Comparison of ENCODE assay signal across 1 cellular context in the genomic region with DNA sequence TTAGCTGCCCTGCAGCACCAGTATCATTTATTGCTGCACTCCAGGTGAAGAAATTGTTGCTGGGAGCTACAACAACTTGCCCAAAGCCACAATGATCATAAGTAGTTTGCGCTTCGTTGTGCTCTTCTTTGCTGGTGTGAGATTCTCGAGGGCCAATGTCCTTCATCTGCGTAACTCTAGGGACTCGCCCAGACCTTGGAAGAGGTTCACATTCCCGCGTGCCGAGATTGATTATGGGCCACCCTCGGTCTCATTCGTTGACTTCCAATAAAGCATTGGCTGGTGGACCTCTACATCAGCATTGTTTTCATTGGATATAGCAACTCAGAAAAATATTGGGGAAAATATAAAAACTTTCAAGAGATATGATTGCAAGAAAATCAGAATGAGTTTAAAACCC.
TF ChIP-seq lines count a peak whose summit lies in the region.

No MANE protein-coding gene starts in this region.

TF ChIP-seq in H1, 55 proteins besides CTCF, POLR2A, EP300 and RAD21 (continued from another document):
- TF ChIP-seq RNF2 (IDR thresholded peaks at IDR 0.05; ENCODE audit: borderline replicate concordance, low read depth, low read length, missing control alignments, poor library complexity, severe bottlenecking) = no peak
- no peak for TF ChIP-seq TEAD4 (IDR thresholded peaks at IDR 0.05; ENCODE audit: low read depth, low read length)
- no peak for TF ChIP-seq BRCA1 (IDR thresholded peaks at IDR 0.05; ENCODE audit: low read depth, low read length)
- TF ChIP-seq, protein P1, sequence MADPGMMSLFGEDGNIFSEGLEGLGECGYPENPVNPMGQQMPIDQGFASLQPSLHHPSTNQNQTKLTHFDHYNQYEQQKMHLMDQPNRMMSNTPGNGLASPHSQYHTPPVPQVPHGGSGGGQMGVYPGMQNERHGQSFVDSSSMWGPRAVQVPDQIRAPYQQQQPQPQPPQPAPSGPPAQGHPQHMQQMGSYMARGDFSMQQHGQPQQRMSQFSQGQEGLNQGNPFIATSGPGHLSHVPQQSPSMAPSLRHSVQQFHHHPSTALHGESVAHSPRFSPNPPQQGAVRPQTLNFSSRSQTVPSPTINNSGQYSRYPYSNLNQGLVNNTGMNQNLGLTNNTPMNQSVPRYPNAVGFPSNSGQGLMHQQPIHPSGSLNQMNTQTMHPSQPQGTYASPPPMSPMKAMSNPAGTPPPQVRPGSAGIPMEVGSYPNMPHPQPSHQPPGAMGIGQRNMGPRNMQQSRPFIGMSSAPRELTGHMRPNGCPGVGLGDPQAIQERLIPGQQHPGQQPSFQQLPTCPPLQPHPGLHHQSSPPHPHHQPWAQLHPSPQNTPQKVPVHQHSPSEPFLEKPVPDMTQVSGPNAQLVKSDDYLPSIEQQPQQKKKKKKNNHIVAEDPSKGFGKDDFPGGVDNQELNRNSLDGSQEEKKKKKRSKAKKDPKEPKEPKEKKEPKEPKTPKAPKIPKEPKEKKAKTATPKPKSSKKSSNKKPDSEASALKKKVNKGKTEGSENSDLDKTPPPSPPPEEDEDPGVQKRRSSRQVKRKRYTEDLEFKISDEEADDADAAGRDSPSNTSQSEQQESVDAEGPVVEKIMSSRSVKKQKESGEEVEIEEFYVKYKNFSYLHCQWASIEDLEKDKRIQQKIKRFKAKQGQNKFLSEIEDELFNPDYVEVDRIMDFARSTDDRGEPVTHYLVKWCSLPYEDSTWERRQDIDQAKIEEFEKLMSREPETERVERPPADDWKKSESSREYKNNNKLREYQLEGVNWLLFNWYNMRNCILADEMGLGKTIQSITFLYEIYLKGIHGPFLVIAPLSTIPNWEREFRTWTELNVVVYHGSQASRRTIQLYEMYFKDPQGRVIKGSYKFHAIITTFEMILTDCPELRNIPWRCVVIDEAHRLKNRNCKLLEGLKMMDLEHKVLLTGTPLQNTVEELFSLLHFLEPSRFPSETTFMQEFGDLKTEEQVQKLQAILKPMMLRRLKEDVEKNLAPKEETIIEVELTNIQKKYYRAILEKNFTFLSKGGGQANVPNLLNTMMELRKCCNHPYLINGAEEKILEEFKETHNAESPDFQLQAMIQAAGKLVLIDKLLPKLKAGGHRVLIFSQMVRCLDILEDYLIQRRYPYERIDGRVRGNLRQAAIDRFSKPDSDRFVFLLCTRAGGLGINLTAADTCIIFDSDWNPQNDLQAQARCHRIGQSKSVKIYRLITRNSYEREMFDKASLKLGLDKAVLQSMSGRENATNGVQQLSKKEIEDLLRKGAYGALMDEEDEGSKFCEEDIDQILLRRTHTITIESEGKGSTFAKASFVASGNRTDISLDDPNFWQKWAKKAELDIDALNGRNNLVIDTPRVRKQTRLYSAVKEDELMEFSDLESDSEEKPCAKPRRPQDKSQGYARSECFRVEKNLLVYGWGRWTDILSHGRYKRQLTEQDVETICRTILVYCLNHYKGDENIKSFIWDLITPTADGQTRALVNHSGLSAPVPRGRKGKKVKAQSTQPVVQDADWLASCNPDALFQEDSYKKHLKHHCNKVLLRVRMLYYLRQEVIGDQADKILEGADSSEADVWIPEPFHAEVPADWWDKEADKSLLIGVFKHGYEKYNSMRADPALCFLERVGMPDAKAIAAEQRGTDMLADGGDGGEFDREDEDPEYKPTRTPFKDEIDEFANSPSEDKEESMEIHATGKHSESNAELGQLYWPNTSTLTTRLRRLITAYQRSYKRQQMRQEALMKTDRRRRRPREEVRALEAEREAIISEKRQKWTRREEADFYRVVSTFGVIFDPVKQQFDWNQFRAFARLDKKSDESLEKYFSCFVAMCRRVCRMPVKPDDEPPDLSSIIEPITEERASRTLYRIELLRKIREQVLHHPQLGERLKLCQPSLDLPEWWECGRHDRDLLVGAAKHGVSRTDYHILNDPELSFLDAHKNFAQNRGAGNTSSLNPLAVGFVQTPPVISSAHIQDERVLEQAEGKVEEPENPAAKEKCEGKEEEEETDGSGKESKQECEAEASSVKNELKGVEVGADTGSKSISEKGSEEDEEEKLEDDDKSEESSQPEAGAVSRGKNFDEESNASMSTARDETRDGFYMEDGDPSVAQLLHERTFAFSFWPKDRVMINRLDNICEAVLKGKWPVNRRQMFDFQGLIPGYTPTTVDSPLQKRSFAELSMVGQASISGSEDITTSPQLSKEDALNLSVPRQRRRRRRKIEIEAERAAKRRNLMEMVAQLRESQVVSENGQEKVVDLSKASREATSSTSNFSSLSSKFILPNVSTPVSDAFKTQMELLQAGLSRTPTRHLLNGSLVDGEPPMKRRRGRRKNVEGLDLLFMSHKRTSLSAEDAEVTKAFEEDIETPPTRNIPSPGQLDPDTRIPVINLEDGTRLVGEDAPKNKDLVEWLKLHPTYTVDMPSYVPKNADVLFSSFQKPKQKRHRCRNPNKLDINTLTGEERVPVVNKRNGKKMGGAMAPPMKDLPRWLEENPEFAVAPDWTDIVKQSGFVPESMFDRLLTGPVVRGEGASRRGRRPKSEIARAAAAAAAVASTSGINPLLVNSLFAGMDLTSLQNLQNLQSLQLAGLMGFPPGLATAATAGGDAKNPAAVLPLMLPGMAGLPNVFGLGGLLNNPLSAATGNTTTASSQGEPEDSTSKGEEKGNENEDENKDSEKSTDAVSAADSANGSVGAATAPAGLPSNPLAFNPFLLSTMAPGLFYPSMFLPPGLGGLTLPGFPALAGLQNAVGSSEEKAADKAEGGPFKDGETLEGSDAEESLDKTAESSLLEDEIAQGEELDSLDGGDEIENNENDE (IDR thresholded peaks at IDR 0.05; ENCODE audit: insufficient replicate concordance, low read length) = no peak
- no peak for TF ChIP-seq CEBPB (IDR thresholded peaks at IDR 0.05; ENCODE audit: low read depth, low read length)
- TF ChIP-seq BCL11A (IDR thresholded peaks at IDR 0.05; ENCODE audit: low read depth in 2 of 2, low read length in 2 of 2) = no peak
- TF ChIP-seq GABPA (IDR thresholded peaks at IDR 0.05; ENCODE audit: borderline replicate concordance, insufficient read depth, low read length) = no peak
- no peak for TF ChIP-seq SP1 (IDR thresholded peaks at IDR 0.05; ENCODE audit: low read depth, low read length)
- TF ChIP-seq RXRA (IDR thresholded peaks at IDR 0.05; ENCODE audit: insufficient read depth, low read depth, low read length) = no peak
- no peak for TF ChIP-seq TCF12 (IDR thresholded peaks at IDR 0.05; ENCODE audit: low read depth, low read length)
- TF ChIP-seq, protein P2, sequence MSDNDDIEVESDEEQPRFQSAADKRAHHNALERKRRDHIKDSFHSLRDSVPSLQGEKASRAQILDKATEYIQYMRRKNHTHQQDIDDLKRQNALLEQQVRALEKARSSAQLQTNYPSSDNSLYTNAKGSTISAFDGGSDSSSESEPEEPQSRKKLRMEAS (IDR thresholded peaks at IDR 0.05) = no peak
- no peak for TF ChIP-seq KDM5A (IDR thresholded peaks at IDR 0.05; ENCODE audit: low read length)
- no peak for TF ChIP-seq SIRT6 (IDR thresholded peaks at IDR 0.05; ENCODE audit: low read length)
- TF ChIP-seq RBBP5 (IDR thresholded peaks at IDR 0.05; ENCODE audit: borderline replicate concordance, low read depth, low read length) = no peak
- TF ChIP-seq CHD2 (IDR thresholded peaks at IDR 0.05; ENCODE audit: low read length) = no peak
- no peak for TF ChIP-seq PHF8 (conservative IDR thresholded peaks at IDR 0.05; ENCODE audit: low read depth, low read length)
- no peak for TF ChIP-seq EZH2 (IDR thresholded peaks at IDR 0.05; ENCODE audit: low read depth, low read length, severe bottlenecking)
- TF ChIP-seq TAF7 (optimal IDR thresholded peaks at IDR 0.05; ENCODE audit: borderline replicate concordance, low read depth, low read length) = no peak
